In genomic region chr3:64214002-64214696, GRCh38 we compare ENCODE assay signal across 10 cellular contexts. TPM values are rescaled to one million over a fixed set of nuclear protein-coding genes. Genes with fewer than 3 reads are reported as not detected.
A peak's percentile ranks its signal among the peaks of the same experiment; 100 is the strongest.
DNase-seq lines count a peak whose midpoint lies in the region; ATAC-seq, FAIRE-seq and TF ChIP-seq lines count a peak whose summit lies in the region.
"Had no signal": no experiment of that assay in that cellular context is flagged by ENCODE, and none has a peak within 500 bp of the region (broad histone marks: within the 10 kb centered on the region; RNA-seq: fewer than 3 reads in every experiment).

No MANE protein-coding gene starts in this region.

- TF ChIP-seq CTCF in AG04450 (IDR thresholded peaks at IDR 0.05; ENCODE audit: low read depth, low read length), result no peak

- DNase-seq in AG04450 (ENCODE audit: low read depth, low spot score) (no peak), NCI-H446 (lab: John Stamatoyannopoulos, UW) (peak; percentile 78 to 90), epithelial cell of prostate (ENCODE audit: low read depth, low spot score) (no peak), GM19239 (ENCODE audit: insufficient read length, low spot score) (no peak), RPMI8226 (no peak)
- DNase-seq: activated CD8-positive, alpha-beta T cell treated with anti-CD3 and anti-CD28 coated beads, Interleukin-2, amount 10 ng/mL, durations not matched to agents 7 days and 5 days; NCI-H1417 treated with DMSO at 0.1 percent for 48 hours had no signal

- peaks cover 31 to 76% of the 10 kb centered on the region in 2 donors for H3K4me1 ChIP-seq in muscle layer of duodenum (ENCODE audit: control insufficient read depth in 1 of 2, insufficient read depth in 2 of 2, low read length in 2 of 2)

- FAIRE-seq in GM19239 (lab: Jason Lieb, UNC), result no peak

- CTCF ChIA-PET in AG04450 (lab: Charles Lee), result interaction anchor here (0.9 to 1.9 kb wide), 6 partner anchors 31 to 271 kb away, joined by 3 to 8 read pairs (median 4); partner anchors contain the start of gene PSMD6

- H3K36me3 ChIP-seq in muscle layer of duodenum (ENCODE audit: control insufficient read depth in 1 of 2, insufficient read depth in 2 of 2, low read length in 2 of 2), result no peaks in the 10 kb centered on the region

- POLR2A ChIA-PET in AG04450 (lab: Yijun Ruan, JAX), result interaction anchor here (0.8 to 3.3 kb wide), 3 partner anchors 27 to 54 kb away, joined by 3 to 12 read pairs (median 4); no protein-coding TSS in a partner anchor

- H3K9me3 ChIP-seq in AG04450 (ENCODE audit: control insufficient read depth, insufficient read depth, low read length), result no peaks in the 10 kb centered on the region
- H3K9me3 ChIP-seq in muscle layer of duodenum (ENCODE audit: control insufficient read depth in 1 of 2, low read length in 2 of 2), result no peaks in the 10 kb centered on the region

- H3K27me3 ChIP-seq in AG04450 (ENCODE audit: control insufficient read depth, insufficient read depth, low read length), result no peaks in the 10 kb centered on the region
- H3K27me3 ChIP-seq in muscle layer of duodenum (ENCODE audit: low read depth, low read length), result no peaks in the 10 kb centered on the region

- H3K4me3 ChIP-seq in AG04450 (ENCODE audit: low read depth, low read length) (peak overlapping the region; percentile 54), muscle layer of duodenum (ENCODE audit: low read depth in 1 of 2, low read length in 2 of 2) (peak overlapping the region in 1 of 2 donors; percentile 3)

- H3K27ac ChIP-seq in AG04450 (ENCODE audit: low read depth, low read length), result peak overlapping the region; percentile 89
- peak overlapping the region; percentile 37 for H3K27ac ChIP-seq in epithelial cell of prostate
- H3K27ac ChIP-seq in muscle layer of duodenum (ENCODE audit: low read length), result peak overlapping the region; percentile 74

- no peak for ATAC-seq in activated CD4-positive, CD25-positive, alpha-beta regulatory T cell treated with anti-CD3 and anti-CD28 coated beads, Interleukin-2, amount 50 U/mL, for 24 hours
- no peak for ATAC-seq in GM21528 (IDR thresholded peaks at IDR 0.05; ENCODE audit: low FRiP score, unreplicated experiment)
- ATAC-seq: activated CD8-positive, alpha-beta T cell treated with anti-CD3 and anti-CD28 coated beads, Interleukin-2, amount 10 ng/mL, durations not matched to agents 7 days and 5 days had no signal

RNA-seq across cellular contexts. Expression of gene PRICKLE2, which starts 11.1 kb away (rescaled TPM):
- polyA plus RNA-seq in AG04450 (2011; rRNA removed), result 14.2 and 14.7 TPM in 2 replicates
- polyA minus RNA-seq in AG04450 (2011; rRNA and poly(A)+ RNA removed), result 59.4 and 65.0 TPM in 2 replicates

Comparison
In these comparisons a context has a peak if more than half of its experiments do, and no peak if none do; other contexts are left out.
1. DNase-seq: peak in NCI-H446 (2 of 2); none in AG04450 (single experiment), epithelial cell of prostate (single experiment), GM19239 (single experiment) and RPMI8226 (single experiment).
2. H3K27ac ChIP-seq: peak in every context shown above with its lines; median percentile 89 in AG04450; 74 in muscle layer of duodenum; 37 in epithelial cell of prostate.